ENCODE assay signal across 1 cellular context in genomic region chr10:94680544-94680943, GRCh38.
TF ChIP-seq lines count a peak whose summit lies in the region.

No MANE protein-coding gene starts in this region.

TF ChIP-seq in GM23338, 12 proteins besides CTCF, POLR2A, EP300 and RAD21 (continued from another document):
- TF ChIP-seq ZNF462 (CRISPR knock-in tag; IDR thresholded peaks at IDR 0.05): no peak
- TF ChIP-seq JUNB (IDR thresholded peaks at IDR 0.05; ENCODE audit: unreplicated experiment): no peak
- TF ChIP-seq STAT1 (IDR thresholded peaks at IDR 0.05; ENCODE audit: unreplicated experiment): no peak
- TF ChIP-seq NANOG (IDR thresholded peaks at IDR 0.05; ENCODE audit: borderline replicate concordance): no peak
